In genomic region chr6:44176935-44177509, GRCh38 we compare ENCODE assay signal across 12 cellular contexts. TPM values are rescaled to one million over a fixed set of nuclear protein-coding genes. Genes with fewer than 3 reads are reported as not detected.
DNase-seq lines count a peak whose midpoint lies in the region; ATAC-seq and TF ChIP-seq lines count a peak whose summit lies in the region.
"Had no signal": no experiment of that assay in that cellular context is flagged by ENCODE, and none has a peak within 500 bp of the region (broad histone marks: within the 10 kb centered on the region; RNA-seq: fewer than 3 reads in every experiment).

No MANE protein-coding gene starts in this region.

- TF ChIP-seq RAD21 in IMR-90 (IDR thresholded peaks at IDR 0.05; ENCODE audit: low read length), result no peak

- H3K4me1 ChIP-seq in CD8-positive, alpha-beta T cell (ENCODE audit: insufficient read depth, low read length), result peaks cover 11% of the 10 kb centered on the region
- H3K4me1 ChIP-seq in IMR-90 (ENCODE audit: control insufficient read depth, insufficient read depth, low read length) (0 out of 2 replicates have a peak, but pooled peaks cover 2% of the 10 kb centered on the region), tibial nerve (peaks cover 0 to 24% (median 0%) of the 10 kb centered on the region in 4 donors)

- intact Hi-C loops in CD8-positive, alpha-beta T cell (cut with DNase I, micrococcal nuclease), result no loop called here
- intact Hi-C loops in IMR-90 (cut with micrococcal nuclease), result no loop called here
- intact Hi-C loops in dorsolateral prefrontal cortex (cut with DNase I), result loop anchor here in 1 of 2 donors (10.0 kb wide), 1 partner anchor 138 kb away; the partner anchor contains the start of gene AARS2

- H3K14ac ChIP-seq in IMR-90 (replicated peaks; ENCODE audit: low read depth, low read length), result no peak overlapping the region

- no peak overlapping the region for H2BK5ac ChIP-seq in IMR-90 (ENCODE audit: low read depth, low read length, poor library complexity, severe bottlenecking)

- DNase-seq in CD8-positive, alpha-beta T cell, result peak in 5 of 7 experiments; percentile 11 to 49 (median 26)
- no peak for DNase-seq in IMR-90
- peak in 2 of 3 experiments; percentile 45 to 48 for DNase-seq in effector memory CD8-positive, alpha-beta T cell
- no peak for DNase-seq in NCI-H128 (lab: John Stamatoyannopoulos, UW; ENCODE audit: unreplicated experiment)
- no peak for DNase-seq in amniotic stem cell (lab: John Stamatoyannopoulos, UW)
- no peak for DNase-seq in dorsolateral prefrontal cortex
- no peak for DNase-seq in tibial nerve (ENCODE audit: low spot score in 2 of 2)
- DNase-seq: head of caudate nucleus, NCI-H1694, substantia nigra had no signal

- no TSS peak for BruUV-seq in IMR-90 (replicated peaks; lab: Mats Ljungman, UMichigan)

- no peak overlapping the region for H2BK20ac ChIP-seq in IMR-90 (ENCODE audit: low read depth, low read length)

- TF ChIP-seq CTCF in CD8-positive, alpha-beta T cell (IDR thresholded peaks at IDR 0.05), result no peak
- no peak for TF ChIP-seq CTCF in IMR-90 (conservative IDR thresholded peaks at IDR 0.05; ENCODE audit: low read depth, low read length)
- no peak for TF ChIP-seq CTCF in dorsolateral prefrontal cortex (IDR thresholded peaks at IDR 0.05 in 54 of 56, conservative IDR thresholded peaks at IDR 0.05 in 2 of 56; ENCODE audit: low read depth in 1 of 56, partially characterized antibody in 56 of 56)
- no peak for TF ChIP-seq CTCF in tibial nerve (IDR thresholded peaks at IDR 0.05)

- H3K27ac Mint-ChIP-seq in CD8-positive, alpha-beta T cell, result no peak overlapping the region
- H3K27ac Mint-ChIP-seq in effector memory CD8-positive, alpha-beta T cell, result peak overlapping the region in 1 of 2 donors; percentile 22

- TF ChIP-seq POLR2A in IMR-90 (IDR thresholded peaks at IDR 0.05; ENCODE audit: low read depth, low read length) (no peak), tibial nerve (IDR thresholded peaks at IDR 0.05) (no peak)

- H3K18ac ChIP-seq in IMR-90 (ENCODE audit: low read depth, low read length), result no peak overlapping the region

- dilution Hi-C loops in IMR-90 (cut with HindIII; ENCODE audit: low sequenced_read_pairs, unreplicated experiment), result no loop called here

- CTCF ChIA-PET in CD8-positive, alpha-beta T cell (lab: Charles Lee), result interaction anchor here (0.6 to 1.5 kb wide), 4 partner anchors 9 to 108 kb away, joined by 3 read pairs; partner anchors contain the start of gene SLC35B2
- CTCF ChIA-PET in IMR-90 (lab: Yijun Ruan, JAX), result interaction anchor here (0.6 kb wide), 1 partner anchor 9 kb away, joined by 3 read pairs; no protein-coding TSS in a partner anchor

- peaks cover 3% of the 10 kb centered on the region for H3K27me3 Mint-ChIP-seq in CD8-positive, alpha-beta T cell (ENCODE audit: low read depth)
- peaks cover 5 to 20% of the 10 kb centered on the region in 2 donors for H3K27me3 Mint-ChIP-seq in effector memory CD8-positive, alpha-beta T cell

- H2BK120ac ChIP-seq in IMR-90 (ENCODE audit: low read depth, low read length), result no peak overlapping the region

- peaks cover 9% of the 10 kb centered on the region; the same call in 1 of the 2 replicates for H3K9me1 ChIP-seq in IMR-90 (ENCODE audit: insufficient read depth, low read length)

- H3K4me2 ChIP-seq in IMR-90 (ENCODE audit: low read depth, low read length), result no peak overlapping the region

- peak; percentile 67 for ATAC-seq in CD8-positive, alpha-beta T cell
- peak; percentile 59 for ATAC-seq in GM18909 (IDR thresholded peaks at IDR 0.05; ENCODE audit: poor library complexity, unreplicated experiment)
- ATAC-seq in IMR-90 (ENCODE audit: low read depth), result no peak
- peak; percentile 89 for ATAC-seq in effector memory CD8-positive, alpha-beta T cell (replicated peaks)

- no peak overlapping the region for H3K9ac ChIP-seq in IMR-90 (ENCODE audit: low read depth, low read length)

- peak overlapping the region; percentile 67 for H3K4me3 Mint-ChIP-seq in CD8-positive, alpha-beta T cell
- peak overlapping the region; percentile 45 to 46 for H3K4me3 Mint-ChIP-seq in effector memory CD8-positive, alpha-beta T cell

- H4K5ac ChIP-seq in IMR-90 (ENCODE audit: low read depth, low read length), result no peak overlapping the region

- H3K79me1 ChIP-seq in IMR-90 (ENCODE audit: low read depth in 1 of 2, low read length in 2 of 2), result no peaks in the 10 kb centered on the region

- no peak overlapping the region for H3K27ac ChIP-seq in CD8-positive, alpha-beta T cell (ENCODE audit: low read depth, low read length)
- H3K27ac ChIP-seq in IMR-90 (ENCODE audit: insufficient read depth, low read length), result no peak overlapping the region
- no peak overlapping the region for H3K27ac ChIP-seq in dorsolateral prefrontal cortex
- no peak overlapping the region for H3K27ac ChIP-seq in tibial nerve

- WGBS in IMR-90 (ENCODE audit: extremely low coverage in 2 of 2, insufficient read length in 1 of 2), 2 experiments, result 89% methylated on average over 5 of the region's 21 CpGs; no CpG with 5 or more reads in 1 of the 2 experiments
- 72 to 75% methylated on average over 21 of the region's 21 CpGs for WGBS in tibial nerve, 2 donors

- POLR2A ChIA-PET in CD8-positive, alpha-beta T cell (lab: Charles Lee), result interaction anchor here (0.6 to 1.0 kb wide), 3 partner anchors 70 to 250 kb away, joined by 3 read pairs; partner anchors contain the start of gene HSP90AB1
- POLR2A ChIA-PET in IMR-90 (lab: Charles Lee; ENCODE audit: unreplicated experiment), result no interaction called here

- no peak overlapping the region for H2BK15ac ChIP-seq in IMR-90 (ENCODE audit: low read depth, low read length)

- H3K56ac ChIP-seq in IMR-90 (ENCODE audit: extremely low read depth, insufficient read depth, low read length), result no peak overlapping the region

- H4K20me1 ChIP-seq in IMR-90 (ENCODE audit: insufficient read depth, low read length), result no peaks in the 10 kb centered on the region; the same call in 1 of the 2 replicates

- H3K23ac ChIP-seq in IMR-90 (ENCODE audit: low read depth, low read length), result no peak overlapping the region

- no peak overlapping the region for H2AFZ ChIP-seq in IMR-90 (replicated peaks; ENCODE audit: low read length, poor library complexity)

- in situ Hi-C loops in IMR-90 (cut with MboI; ENCODE audit: low sequenced_read_pairs), result no loop called here

- H3K4me3 ChIP-seq in CD8-positive, alpha-beta T cell (ENCODE audit: low read depth, low read length), result peak overlapping the region; percentile 6
- no peak overlapping the region for H3K4me3 ChIP-seq in IMR-90 (ENCODE audit: insufficient read depth, low read depth, low read length)
- H3K4me3 ChIP-seq in dorsolateral prefrontal cortex, result no peak overlapping the region
- H3K4me3 ChIP-seq in tibial nerve, result no peak overlapping the region

- peaks cover 18% of the 10 kb centered on the region for H3K4me1 Mint-ChIP-seq in CD8-positive, alpha-beta T cell (ENCODE audit: low read depth)
- peaks cover 14 to 16% of the 10 kb centered on the region in 2 donors for H3K4me1 Mint-ChIP-seq in effector memory CD8-positive, alpha-beta T cell (ENCODE audit: low read depth in 2 of 2)

- peak overlapping the region; percentile 30; the same call in 1 of the 2 replicates for H2AK5ac ChIP-seq in IMR-90 (ENCODE audit: low read depth, low read length)

- no peak overlapping the region for H3K4ac ChIP-seq in IMR-90 (ENCODE audit: low read depth, low read length)

- H3K36me3 Mint-ChIP-seq in CD8-positive, alpha-beta T cell, result no peaks in the 10 kb centered on the region
- no peaks in the 10 kb centered on the region for H3K36me3 Mint-ChIP-seq in effector memory CD8-positive, alpha-beta T cell (ENCODE audit: insufficient read depth)

- no peaks in the 10 kb centered on the region for H3K9me3 ChIP-seq in CD8-positive, alpha-beta T cell (ENCODE audit: low read length)
- H3K9me3 ChIP-seq in IMR-90 (ENCODE audit: control insufficient read depth, insufficient read depth, low read length) (no peaks in the 10 kb centered on the region), tibial nerve (no peaks in the 10 kb centered on the region)

- no peak for TF ChIP-seq EP300 in tibial nerve (IDR thresholded peaks at IDR 0.05)

- H2AK9ac ChIP-seq in IMR-90 (replicated peaks; ENCODE audit: low read depth, low read length, poor library complexity), result no peak overlapping the region

- no peaks in the 10 kb centered on the region for H3K9me3 Mint-ChIP-seq in CD8-positive, alpha-beta T cell
- no peaks in the 10 kb centered on the region for H3K9me3 Mint-ChIP-seq in effector memory CD8-positive, alpha-beta T cell

- H3K27me3 ChIP-seq in CD8-positive, alpha-beta T cell (ENCODE audit: insufficient read depth, low read length), result no peaks in the 10 kb centered on the region
- H3K27me3 ChIP-seq in IMR-90 (ENCODE audit: control insufficient read depth, insufficient read depth, low read length) (no peaks in the 10 kb centered on the region; the same call in 1 of the 2 replicates), dorsolateral prefrontal cortex (no peaks in the 10 kb centered on the region), tibial nerve (no peaks in the 10 kb centered on the region)

- no peaks in the 10 kb centered on the region for H3K36me3 ChIP-seq in CD8-positive, alpha-beta T cell (ENCODE audit: insufficient read depth, low read length)
- H3K36me3 ChIP-seq in IMR-90 (ENCODE audit: control insufficient read depth, insufficient read depth, low read length) (no peaks in the 10 kb centered on the region), tibial nerve (no peaks in the 10 kb centered on the region)

- H4K91ac ChIP-seq in IMR-90 (ENCODE audit: insufficient read depth, low read depth, low read length), result no peak overlapping the region

- no peak overlapping the region for H4K8ac ChIP-seq in IMR-90 (ENCODE audit: low read depth in 2 of 2, low read length in 2 of 2)

RNA-seq across cellular contexts. Expression of gene CAPN11, which starts 18.4 kb away (rescaled TPM):
- under 1 TPM; 0.22 to 0.27 TPM for total RNA-seq in CD8-positive, alpha-beta T cell
- not detected in 2 replicates for total RNA-seq in IMR-90 (2012; rRNA removed)
- not detected in 2 replicates for polyA plus RNA-seq in IMR-90 (2012; rRNA removed)
- polyA plus RNA-seq in IMR-90 (2012; cell fraction: cytosol; rRNA removed), result 0.01 TPM in 1 of 2 replicates, not detected in the other
- polyA plus RNA-seq in IMR-90 (2012; cell fraction: nucleus; rRNA removed; ENCODE audit: low replicate concordance), result 0.10 and 0.24 TPM in 2 replicates
- 1 to 10 TPM in 6 of 120 experiments, under 1 TPM in 48, not detected in 66; 0.17 to 1.6 (median 0.43) TPM for total RNA-seq in dorsolateral prefrontal cortex
- total RNA-seq in tibial nerve, result 1 to 10 TPM in 3 of 4 donors, under 1 TPM in 1; 0.21 to 6.5 (median 4.2) TPM
- total RNA-seq: osteocyte had no signal

RNA-seq across cellular contexts. Expression of gene MYMX, which starts 39.7 kb away (rescaled TPM):
- not detected for total RNA-seq in CD8-positive, alpha-beta T cell
- total RNA-seq in IMR-90 (2012; rRNA removed), result not detected in 2 replicates
- not detected in 2 replicates for polyA plus RNA-seq in IMR-90 (2012; rRNA removed)
- polyA plus RNA-seq in IMR-90 (2012; cell fraction: cytosol; rRNA removed), result not detected in 2 replicates
- not detected in 2 replicates for polyA plus RNA-seq in IMR-90 (2012; cell fraction: nucleus; rRNA removed; ENCODE audit: low replicate concordance)
- not detected for total RNA-seq in dorsolateral prefrontal cortex
- not detected for total RNA-seq in tibial nerve
- total RNA-seq: osteocyte had no signal

RNA-seq across cellular contexts. Expression of gene SLC29A1, which starts 46.4 kb away (rescaled TPM):
- 1 to 10 TPM in 1 of 2 experiments, under 1 TPM in 1; 0.79 to 1.2 TPM for total RNA-seq in CD8-positive, alpha-beta T cell
- total RNA-seq in IMR-90 (2012; rRNA removed) (4.1 and 4.7 TPM in 2 replicates), dorsolateral prefrontal cortex (10 to 100 TPM; 22.4 to 79.8 (median 47.2) TPM), tibial nerve (10 to 100 TPM; 51.4 to 83.1 (median 63.8) TPM)
- polyA plus RNA-seq in IMR-90 (2012; rRNA removed), result 22.1 and 23.2 TPM in 2 replicates
- polyA plus RNA-seq in IMR-90 (2012; cell fraction: cytosol; rRNA removed), result 20.7 and 23.2 TPM in 2 replicates
- 33.9 and 57.0 TPM in 2 replicates for polyA plus RNA-seq in IMR-90 (2012; cell fraction: nucleus; rRNA removed; ENCODE audit: low replicate concordance)

RNA-seq across cellular contexts. Expression of gene TMEM63B, which starts 49.7 kb away (rescaled TPM):
- 10 to 100 TPM; 14.1 to 19.0 TPM for total RNA-seq in CD8-positive, alpha-beta T cell
- total RNA-seq in IMR-90 (2012; rRNA removed) (12.2 and 12.8 TPM in 2 replicates), dorsolateral prefrontal cortex (10 to 100 TPM; 42.4 to 95.8 (median 66.6) TPM), tibial nerve (10 to 100 TPM; 18.6 to 34.5 (median 27.6) TPM)
- polyA plus RNA-seq in IMR-90 (2012; rRNA removed), result 42.6 and 45.6 TPM in 2 replicates
- polyA plus RNA-seq in IMR-90 (2012; cell fraction: cytosol; rRNA removed), result 18.6 and 55.2 TPM in 2 replicates
- 129 TPM in 2 replicates for polyA plus RNA-seq in IMR-90 (2012; cell fraction: nucleus; rRNA removed; ENCODE audit: low replicate concordance)

RNA-seq across cellular contexts. Expression of gene MRPL14, which starts 49.8 kb away (rescaled TPM):
- total RNA-seq in CD8-positive, alpha-beta T cell, result 10 to 100 TPM; 10.3 to 10.5 TPM
- total RNA-seq in IMR-90 (2012; rRNA removed) (43.7 and 52.8 TPM in 2 replicates), dorsolateral prefrontal cortex (10 to 100 TPM; 16.9 to 35.7 (median 25.3) TPM), tibial nerve (10 to 100 TPM in 3 of 4 donors, 1 to 10 TPM in 1; 8.8 to 36.6 (median 18.9) TPM)
- polyA plus RNA-seq in IMR-90 (2012; rRNA removed), result 87.9 and 102 TPM in 2 replicates
- polyA plus RNA-seq in IMR-90 (2012; cell fraction: cytosol; rRNA removed), result 107 and 112 TPM in 2 replicates
- polyA plus RNA-seq in IMR-90 (2012; cell fraction: nucleus; rRNA removed; ENCODE audit: low replicate concordance), result 25.7 and 42.9 TPM in 2 replicates

Comparison
In these comparisons a context has a peak if more than half of its experiments do, and no peak if none do; other contexts are left out.
1. DNase-seq: peak in CD8-positive, alpha-beta T cell (5 of 7) and effector memory CD8-positive, alpha-beta T cell (2 of 3); none in IMR-90 (single experiment), NCI-H128 (single experiment), amniotic stem cell (single experiment), dorsolateral prefrontal cortex (0 of 10) and tibial nerve (0 of 2).